Comparison of ENCODE assay signal across 33 cellular contexts in genomic region chr19:53583181-53583580, GRCh38. TPM values are rescaled to one million over a fixed set of nuclear protein-coding genes. Genes with fewer than 3 reads are reported as not detected.
"Had no signal": no experiment of that assay in that cellular context is flagged by ENCODE, and none has a peak within 500 bp of the region (broad histone marks: within the 10 kb centered on the region; RNA-seq: fewer than 3 reads in every experiment).

No MANE protein-coding gene starts in this region.

- H3K27ac Mint-ChIP-seq: dendritic cell treated with granulocyte-macrophage colony-stimulating factor and Interleukin-4, amounts not matched to agents 40 ng/mL and 50 ng/mL, for 4 days; endodermal cell; mesothelial cell of epicardium; naive B cell had no signal

- H3K4me1 ChIP-seq: colonic mucosa, esophagus squamous epithelium, gastrocnemius medialis, heart right ventricle, left lung, lower lobe of right lung had no signal

- H3K27me3 ChIP-seq: colonic mucosa, esophagus squamous epithelium, gastrocnemius medialis, heart right ventricle, left lung had no signal

- H3K4me1 Mint-ChIP-seq: mesothelial cell of epicardium, naive B cell had no signal

- H3K9me3 ChIP-seq: colonic mucosa had no signal

- ATAC-seq: effector memory CD8-positive, alpha-beta T cell; esophagus mucosa; gastrocnemius medialis; heart right ventricle; left lung; left ventricle myocardium superior; lower lobe of right lung; mucosa of descending colon had no signal

- H3K4me3 ChIP-seq: colonic mucosa, esophagus squamous epithelium, gastrocnemius medialis, heart right ventricle, left lung, lower lobe of right lung, mucosa of descending colon had no signal

- H3K27me3 Mint-ChIP-seq: dendritic cell treated with granulocyte-macrophage colony-stimulating factor and Interleukin-4, amounts not matched to agents 40 ng/mL and 50 ng/mL, for 4 days; effector memory CD8-positive, alpha-beta T cell; naive B cell had no signal

- H3K4me3 Mint-ChIP-seq: dendritic cell treated with granulocyte-macrophage colony-stimulating factor and Interleukin-4, amounts not matched to agents 40 ng/mL and 50 ng/mL, for 4 days; effector memory CD8-positive, alpha-beta T cell; endodermal cell; mesothelial cell of epicardium; naive B cell had no signal

- H3K36me3 ChIP-seq: colonic mucosa had no signal

- DNase-seq: colonic mucosa; cortex of kidney; effector CD8-positive, alpha-beta T cell; effector memory CD8-positive, alpha-beta T cell; endodermal cell; erythroblast; esophagus squamous epithelium; foreskin fibroblast; foreskin melanocyte; gastrocnemius medialis; glutamatergic neuron; head of caudate nucleus; heart right ventricle; hippocampal formation; left cardiac atrium; left lung; left ventricle myocardium superior; lower lobe of right lung; mesenchymal stem cell; naive B cell had no signal

- H3K27ac ChIP-seq: colonic mucosa, epithelial cell of prostate, esophagus squamous epithelium, gastrocnemius medialis, heart right ventricle, left lung, lower lobe of right lung had no signal

RNA-seq across cellular contexts. Expression of gene DPRX, which starts 48.6 kb away (rescaled TPM):
- total RNA-seq: colonic mucosa, dermis microvascular lymphatic vessel endothelial cell, endodermal cell, esophagus mucosa, esophagus squamous epithelium, glomerular endothelial cell, heart right ventricle, kidney epithelial cell, left cardiac atrium, left lung, left ventricle myocardium superior, lower leg skin, lower lobe of right lung, lung microvascular endothelial cell, mesenteric fat pad, mesothelial cell of epicardium, mucosa of descending colon, myocyte had no signal
- polyA plus RNA-seq: keratinocyte had no signal
